ENCODE assay signal across 8 cellular contexts in genomic region chr17:67441052-67441738, GRCh38.
DNase-seq lines count a peak whose midpoint lies in the region; ATAC-seq and TF ChIP-seq lines count a peak whose summit lies in the region.

No MANE protein-coding gene starts in this region.

- H3K27me3 Mint-ChIP-seq in activated naive CD4-positive, alpha-beta T cell treated with anti-CD3 and anti-CD28 coated beads for 36 hours (ENCODE audit: low read depth): no peaks in the 10 kb centered on the region

- no peak for TF ChIP-seq CTCF in GM20000 (IDR thresholded peaks at IDR 0.05; ENCODE audit: extremely low read depth, missing control alignments)
- TF ChIP-seq CTCF in kidney epithelial cell (IDR thresholded peaks at IDR 0.05; ENCODE audit: insufficient read depth, low read length, poor library complexity, severe bottlenecking): no peak

- CTCF ChIA-PET in activated naive CD4-positive, alpha-beta T cell treated with anti-CD3 and anti-CD28 coated beads for 36 hours (lab: Charles Lee): interaction anchor here (0.6 to 5.1 kb wide), 14 partner anchors 9 to 74 kb away, joined by 3 to 42 read pairs (median 6); partner anchors contain the start of gene PITPNC1

- H3K4me3 Mint-ChIP-seq in activated naive CD4-positive, alpha-beta T cell treated with anti-CD3 and anti-CD28 coated beads for 36 hours: peak overlapping the region; percentile 75

- H3K36me3 Mint-ChIP-seq in activated naive CD4-positive, alpha-beta T cell treated with anti-CD3 and anti-CD28 coated beads for 36 hours (ENCODE audit: low read depth): no peaks in the 10 kb centered on the region

- H3K4me3 ChIP-seq in kidney epithelial cell (ENCODE audit: low read depth, low read length): peak overlapping the region; percentile 2

- H3K27me3 ChIP-seq in kidney epithelial cell (ENCODE audit: control insufficient read depth, insufficient read depth, low read length): no peaks in the 10 kb centered on the region

- DNase-seq in GM20000 (ENCODE audit: low spot score) (peak; percentile 36), SHP77 treated with DMSO at 0.1 percent for 48 hours (lab: John Stamatoyannopoulos, UW) (peak; percentile 68), kidney epithelial cell (ENCODE audit: low read depth) (no peak), NCI-H1092 treated with DMSO at 0.1 percent for 48 hours (lab: John Stamatoyannopoulos, UW) (no peak), pons (ENCODE audit: low spot score) (no peak)
- DNase-seq in activated naive CD4-positive, alpha-beta T cell treated with anti-CD3 and anti-CD28 coated beads for 36 hours: peak; percentile 90
- DNase-seq in stimulated activated CD4-positive, alpha-beta T cell treated with anti-CD3 and anti-CD28 coated beads, Interleukin-4, amount 100 ng/mL, for 1 hour: peak; percentile 56

- peak overlapping the region; percentile 96 for H3K27ac Mint-ChIP-seq in activated naive CD4-positive, alpha-beta T cell treated with anti-CD3 and anti-CD28 coated beads for 36 hours

- no peaks in the 10 kb centered on the region for H3K36me3 ChIP-seq in kidney epithelial cell (ENCODE audit: control insufficient read depth, insufficient read depth, low read length)

- peaks cover 76% of the 10 kb centered on the region for H3K4me1 Mint-ChIP-seq in activated naive CD4-positive, alpha-beta T cell treated with anti-CD3 and anti-CD28 coated beads for 36 hours (ENCODE audit: low read depth)

- intact Hi-C loops in activated naive CD4-positive, alpha-beta T cell treated with anti-CD3 and anti-CD28 coated beads for 36 hours (cut with micrococcal nuclease): loop anchor here (1.0 kb wide), 4 partner anchors 10 to 34 kb away; no protein-coding TSS in a partner anchor

- no peaks in the 10 kb centered on the region for H3K9me3 Mint-ChIP-seq in activated naive CD4-positive, alpha-beta T cell treated with anti-CD3 and anti-CD28 coated beads for 36 hours

- no peak for ATAC-seq in GM21367 (IDR thresholded peaks at IDR 0.05; ENCODE audit: unreplicated experiment)

Comparison
In these comparisons a context has a peak if more than half of its experiments do, and no peak if none do; other contexts are left out.
1. DNase-seq: peak in GM20000 (single experiment), SHP77 treated with DMSO at 0.1 percent for 48 hours (single experiment), activated naive CD4-positive, alpha-beta T cell treated with anti-CD3 and anti-CD28 coated beads for 36 hours (single experiment) and stimulated activated CD4-positive, alpha-beta T cell treated with anti-CD3 and anti-CD28 coated beads, Interleukin-4, amount 100 ng/mL, for 1 hour (single experiment); none in kidney epithelial cell (single experiment), NCI-H1092 treated with DMSO at 0.1 percent for 48 hours (single experiment) and pons (single experiment).